ENCODE assay signal across 12 cellular contexts in the genomic region with DNA sequence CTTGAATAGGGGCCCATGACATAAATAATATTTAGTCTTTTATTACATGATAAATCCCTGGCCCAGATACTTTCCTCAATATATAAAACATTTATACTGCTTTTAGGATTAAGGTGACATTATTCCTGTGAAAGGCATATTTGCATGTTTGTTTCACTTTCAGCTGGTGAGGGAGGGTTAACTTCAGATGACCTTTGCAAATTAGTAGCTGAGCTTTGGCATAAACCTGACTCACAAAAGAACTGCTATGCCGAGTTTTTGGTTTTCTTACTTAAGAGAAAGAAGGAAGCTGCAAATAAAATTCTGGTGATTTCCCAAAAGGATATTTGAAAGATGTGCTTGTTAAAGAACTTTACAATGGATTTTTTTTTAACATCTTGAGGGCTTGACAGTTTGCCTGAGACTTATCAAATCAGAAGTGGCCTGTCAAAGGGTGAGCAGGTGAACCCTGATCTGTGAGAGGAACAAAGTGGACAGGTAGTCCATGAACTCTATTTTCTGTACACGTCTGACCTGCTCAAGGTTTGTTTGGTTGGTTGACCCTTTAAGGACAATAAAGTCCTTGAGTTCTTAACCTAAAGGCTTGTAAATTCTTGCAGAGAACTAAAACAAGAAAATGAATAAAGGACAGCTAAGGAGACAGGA.
DNase-seq lines count a peak whose midpoint lies in the region; ATAC-seq, FAIRE-seq and TF ChIP-seq lines count a peak whose summit lies in the region.
"Had no signal": no experiment of that assay in that cellular context is flagged by ENCODE, and none has a peak within 500 bp of the region (broad histone marks: within the 10 kb centered on the region; RNA-seq: fewer than 3 reads in every experiment).

No MANE protein-coding gene starts in this region.

- H3K36me3 Mint-ChIP-seq in stimulated activated effector memory CD8-positive, alpha-beta T cell treated with anti-CD3 and anti-CD28 coated beads, Interleukin-12 subunit alpha, Interleukin-12 subunit beta, amount 100 ng/mL, for 72 hours: no peaks in the 10 kb centered on the region
- H3K36me3 Mint-ChIP-seq in activated T-cell treated with anti-CD3 and anti-CD28 coated beads, Interleukin-2, amount 50 U/mL, for 4 hours (ENCODE audit: insufficient read depth): no peaks in the 10 kb centered on the region

- no peaks in the 10 kb centered on the region for H3K9me3 Mint-ChIP-seq in stimulated activated effector memory CD8-positive, alpha-beta T cell treated with anti-CD3 and anti-CD28 coated beads, Interleukin-12 subunit alpha, Interleukin-12 subunit beta, amount 100 ng/mL, for 72 hours
- H3K9me3 Mint-ChIP-seq in activated T-cell treated with anti-CD3 and anti-CD28 coated beads, Interleukin-2, amount 50 U/mL, for 4 hours: no peaks in the 10 kb centered on the region
- H3K9me3 Mint-ChIP-seq: activated B cell treated with CpG ODN at 0.5 μM for 24 hours had no signal

- peak; percentile 9 for FAIRE-seq in GM12892 (lab: Jason Lieb, UNC)

- ATAC-seq in GM19438 (IDR thresholded peaks at IDR 0.05; ENCODE audit: low read depth, unreplicated experiment) (peak; percentile 82), HG02943 (IDR thresholded peaks at IDR 0.05; ENCODE audit: low read depth, unreplicated experiment) (peak; percentile 88)
- ATAC-seq in stimulated activated effector memory CD8-positive, alpha-beta T cell treated with anti-CD3 and anti-CD28 coated beads, Interleukin-12 subunit alpha, Interleukin-12 subunit beta, amount 100 ng/mL, for 72 hours: no peak
- ATAC-seq in activated T-cell treated with anti-CD3 and anti-CD28 coated beads, Interleukin-2, amount 50 U/mL, for 4 hours: no peak
- ATAC-seq: left lung had no signal

- TF ChIP-seq POLR2A in GM12892 (IDR thresholded peaks at IDR 0.05; ENCODE audit: low read depth, low read length): no peak

- H3K27me3 Mint-ChIP-seq in activated T-cell treated with anti-CD3 and anti-CD28 coated beads, Interleukin-2, amount 50 U/mL, for 4 hours (ENCODE audit: low read depth): peaks cover 15% of the 10 kb centered on the region

- no peak overlapping the region for H3K27ac Mint-ChIP-seq in stimulated activated effector memory CD8-positive, alpha-beta T cell treated with anti-CD3 and anti-CD28 coated beads, Interleukin-12 subunit alpha, Interleukin-12 subunit beta, amount 100 ng/mL, for 72 hours
- H3K27ac Mint-ChIP-seq: activated B cell treated with CpG ODN at 0.5 μM for 24 hours had no signal

- DNase-seq in GM12892 (ENCODE audit: insufficient read length): no peak
- peak; percentile 28 for DNase-seq in NCI-H526 treated with DMSO at 0.1 percent for 48 hours (lab: John Stamatoyannopoulos, UW)
- DNase-seq in NK-92 treated with Interleukin-12 subunit alpha and Interleukin-12 subunit beta, amount 100 ng/mL, for 24 hours (lab: John Stamatoyannopoulos, UW): no peak
- DNase-seq in stimulated activated effector memory CD8-positive, alpha-beta T cell treated with anti-CD3 and anti-CD28 coated beads, Interleukin-12 subunit alpha, Interleukin-12 subunit beta, amount 100 ng/mL, for 72 hours (ENCODE audit: low spot score in 2 of 2): no peak
- DNase-seq in activated T-cell treated with anti-CD3 and anti-CD28 coated beads, Interleukin-2, amount 50 U/mL, for 4 hours: no peak
- no peak for DNase-seq in SHP77 treated with DMSO at 0.1 percent for 48 hours (lab: John Stamatoyannopoulos, UW)
- DNase-seq: activated B cell treated with CpG ODN at 0.5 μM for 24 hours, adrenal gland, Kasumi-1, left lung had no signal

- no peaks in the 10 kb centered on the region for H3K4me1 Mint-ChIP-seq in stimulated activated effector memory CD8-positive, alpha-beta T cell treated with anti-CD3 and anti-CD28 coated beads, Interleukin-12 subunit alpha, Interleukin-12 subunit beta, amount 100 ng/mL, for 72 hours
- H3K4me1 Mint-ChIP-seq in activated T-cell treated with anti-CD3 and anti-CD28 coated beads, Interleukin-2, amount 50 U/mL, for 4 hours (ENCODE audit: low read depth): no peaks in the 10 kb centered on the region

- H3K4me3 Mint-ChIP-seq in stimulated activated effector memory CD8-positive, alpha-beta T cell treated with anti-CD3 and anti-CD28 coated beads, Interleukin-12 subunit alpha, Interleukin-12 subunit beta, amount 100 ng/mL, for 72 hours: no peak overlapping the region
- H3K4me3 Mint-ChIP-seq in activated T-cell treated with anti-CD3 and anti-CD28 coated beads, Interleukin-2, amount 50 U/mL, for 4 hours: no peak overlapping the region
- H3K4me3 Mint-ChIP-seq: activated B cell treated with CpG ODN at 0.5 μM for 24 hours had no signal

Comparison
In these comparisons a context has a peak if more than half of its experiments do, and no peak if none do; other contexts are left out.
1. ATAC-seq: peak in GM19438 (single experiment) and HG02943 (single experiment); none in stimulated activated effector memory CD8-positive, alpha-beta T cell treated with anti-CD3 and anti-CD28 coated beads, Interleukin-12 subunit alpha, Interleukin-12 subunit beta, amount 100 ng/mL, for 72 hours (single experiment) and activated T-cell treated with anti-CD3 and anti-CD28 coated beads, Interleukin-2, amount 50 U/mL, for 4 hours (0 of 2).